Comparison of ENCODE assay signal across 8 cellular contexts in genomic region chr20:3786665-3787639, GRCh38. TPM values are rescaled to one million over a fixed set of nuclear protein-coding genes. Genes with fewer than 3 reads are reported as not detected.
DNase-seq lines count a peak whose midpoint lies in the region; ATAC-seq and TF ChIP-seq lines count a peak whose summit lies in the region.

Gene CENPB (minus strand): TSS chr20:3786740. CDS start chr20:3786483, 257 bp downstream.

- peak; percentile 51 to 94 (median 77) for TF ChIP-seq CTCF in esophagus squamous epithelium (IDR thresholded peaks at IDR 0.05)

- WGBS in esophagus squamous epithelium, 2 donors, result 5 to 8% methylated on average over 11 to 19 of the region's 71 CpGs

- TF ChIP-seq POLR2A in esophagus squamous epithelium (IDR thresholded peaks at IDR 0.05), result no peak

- no peaks in the 10 kb centered on the region for H3K27me3 ChIP-seq in esophagus squamous epithelium

- intact Hi-C loops in esophagus squamous epithelium (cut with DNase I), result no loop called here

- H3K27ac ChIP-seq in esophagus squamous epithelium, result peak within 1 kb of the TSS; percentile 83 to 91 (median 88)

- DNase-seq in DMS 273 (lab: John Stamatoyannopoulos, UW; ENCODE audit: unreplicated experiment) (peak; percentile 96), HuH-7.5 (ENCODE audit: low spot score) (peak; percentile 99), OCI-M1 (lab: John Stamatoyannopoulos, UW) (peak; percentile 93), esophagus squamous epithelium (lab: John Stamatoyannopoulos, UW) (peak; percentile 45), myocyte (ENCODE audit: low read depth) (peak; percentile 86)
- DNase-seq in activated T-cell treated with anti-CD3 and anti-CD28 coated beads, Interleukin-2, amount 50 U/mL, for 48 hours, result peak; percentile 92 to 95
- peak; percentile 77 to 86 for DNase-seq in stimulated activated CD8-positive, alpha-beta memory T cell treated with anti-CD3 and anti-CD28 coated beads, Interleukin-7, amount 100 ng/mL, for 48 hours (ENCODE audit: extremely low read depth in 1 of 2, low read depth in 1 of 2)

- peaks cover 0 to 11% (median 0%) of the 10 kb centered on the region in 3 donors for H3K36me3 ChIP-seq in esophagus squamous epithelium

- H3K4me1 ChIP-seq in esophagus squamous epithelium, result peaks cover 37 to 66% (median 43%) of the 10 kb centered on the region in 3 donors

- peak within 1 kb of the TSS; percentile 68 to 87 (median 70) for H3K4me3 ChIP-seq in esophagus squamous epithelium

- peak; percentile 79 for ATAC-seq in GM21423 (IDR thresholded peaks at IDR 0.05; ENCODE audit: unreplicated experiment)

- H3K9me3 ChIP-seq in esophagus squamous epithelium, result no peaks in the 10 kb centered on the region

RNA-seq across cellular contexts. Expression of gene CENPB, which starts in this region (rescaled TPM):
- 10 to 100 TPM; 38.8 to 81.4 (median 67.1) TPM for total RNA-seq in esophagus squamous epithelium
- total RNA-seq in myocyte, result 86.0 and 88.2 TPM in 2 replicates
- 78.8 TPM for polyA plus RNA-seq in myocyte (2012)

Comparison
In these comparisons a context has a peak if more than half of its experiments do, and no peak if none do; other contexts are left out.
1. Peak in every context shown above with its lines: DNase-seq, ATAC-seq, H3K4me3 ChIP-seq and H3K27ac ChIP-seq.
2. DNase-seq: peak in every context shown above with its lines; median percentile 99 in HuH-7.5; 96 in DMS 273; 94 in activated T-cell treated with anti-CD3 and anti-CD28 coated beads, Interleukin-2, amount 50 U/mL, for 48 hours; 93 in OCI-M1; 86 in myocyte; 82 in stimulated activated CD8-positive, alpha-beta memory T cell treated with anti-CD3 and anti-CD28 coated beads, Interleukin-7, amount 100 ng/mL, for 48 hours; 45 in esophagus squamous epithelium.